In genomic region chr4:122689972-122690371, GRCh38 we compare ENCODE assay signal across 11 cellular contexts. TPM values are rescaled to one million over a fixed set of nuclear protein-coding genes. Genes with fewer than 3 reads are reported as not detected.
DNase-seq lines count a peak whose midpoint lies in the region; ATAC-seq and TF ChIP-seq lines count a peak whose summit lies in the region.
"Had no signal": no experiment of that assay in that cellular context is flagged by ENCODE, and none has a peak within 500 bp of the region (broad histone marks: within the 10 kb centered on the region; RNA-seq: fewer than 3 reads in every experiment).

No MANE protein-coding gene starts in this region.

- intact Hi-C loops in activated T-helper 1 cell treated with anti-CD3 and anti-CD28 coated beads, Interleukin-12 subunit alpha, Interleukin-12 subunit beta, Interleukin-2, Interleukin-4 antibody, amounts not matched to agents 30 ng/mL and 10 ng/mL and 1 ng/mL, durations not matched to agents 14 hours and 24 hours and 36 hours (cut with micrococcal nuclease) = loop anchor here (1.0 to 2.0 kb wide), 5 partner anchors 11 to 75 kb away; no protein-coding TSS in a partner anchor

- no peaks in the 10 kb centered on the region for H3K27me3 Mint-ChIP-seq in activated T-helper 1 cell treated with anti-CD3 and anti-CD28 coated beads, Interleukin-12 subunit alpha, Interleukin-12 subunit beta, Interleukin-2, Interleukin-4 antibody, amounts not matched to agents 30 ng/mL and 10 ng/mL and 1 ng/mL, durations not matched to agents 14 hours and 24 hours and 36 hours (ENCODE audit: insufficient read depth)
- H3K27me3 Mint-ChIP-seq in progenitor cell of endocrine pancreas = no peaks in the 10 kb centered on the region
- H3K27me3 Mint-ChIP-seq: dendritic cell treated with granulocyte-macrophage colony-stimulating factor and Interleukin-4, amounts not matched to agents 40 ng/mL and 50 ng/mL, for 4 days had no signal

- no peak for TF ChIP-seq CTCF in progenitor cell of endocrine pancreas (IDR thresholded peaks at IDR 0.05; ENCODE audit: unreplicated experiment)

- peak overlapping the region; percentile 71 for H3K27ac Mint-ChIP-seq in activated T-helper 1 cell treated with anti-CD3 and anti-CD28 coated beads, Interleukin-12 subunit alpha, Interleukin-12 subunit beta, Interleukin-2, Interleukin-4 antibody, amounts not matched to agents 30 ng/mL and 10 ng/mL and 1 ng/mL, durations not matched to agents 14 hours and 24 hours and 36 hours
- H3K27ac Mint-ChIP-seq in progenitor cell of endocrine pancreas = no peak overlapping the region
- H3K27ac Mint-ChIP-seq: dendritic cell treated with granulocyte-macrophage colony-stimulating factor and Interleukin-4, amounts not matched to agents 40 ng/mL and 50 ng/mL, for 4 days; nephron had no signal

- H3K4me1 Mint-ChIP-seq in activated T-helper 1 cell treated with anti-CD3 and anti-CD28 coated beads, Interleukin-12 subunit alpha, Interleukin-12 subunit beta, Interleukin-2, Interleukin-4 antibody, amounts not matched to agents 30 ng/mL and 10 ng/mL and 1 ng/mL, durations not matched to agents 14 hours and 24 hours and 36 hours (ENCODE audit: low read depth) = peaks cover 66% of the 10 kb centered on the region
- H3K4me1 Mint-ChIP-seq in progenitor cell of endocrine pancreas (ENCODE audit: low read depth) = peaks cover 3% of the 10 kb centered on the region
- H3K4me1 Mint-ChIP-seq: nephron had no signal

- H3K4me3 Mint-ChIP-seq in activated T-helper 1 cell treated with anti-CD3 and anti-CD28 coated beads, Interleukin-12 subunit alpha, Interleukin-12 subunit beta, Interleukin-2, Interleukin-4 antibody, amounts not matched to agents 30 ng/mL and 10 ng/mL and 1 ng/mL, durations not matched to agents 14 hours and 24 hours and 36 hours = peak overlapping the region; percentile 43
- no peak overlapping the region for H3K4me3 Mint-ChIP-seq in progenitor cell of endocrine pancreas (ENCODE audit: low read depth)
- H3K4me3 Mint-ChIP-seq: dendritic cell treated with granulocyte-macrophage colony-stimulating factor and Interleukin-4, amounts not matched to agents 40 ng/mL and 50 ng/mL, for 4 days; nephron had no signal

- peak; percentile 22 for DNase-seq in activated T-helper 1 cell treated with anti-CD3 and anti-CD28 coated beads, Interleukin-12 subunit alpha, Interleukin-12 subunit beta, Interleukin-2, Interleukin-4 antibody, amounts not matched to agents 30 ng/mL and 10 ng/mL and 1 ng/mL, durations not matched to agents 14 hours and 24 hours and 36 hours (ENCODE audit: low spot score)
- DNase-seq in EL (no peak), progenitor cell of endocrine pancreas (ENCODE audit: low spot score, unreplicated experiment) (no peak), HuH-7 (ENCODE audit: low spot score) (no peak)
- DNase-seq: activated CD8-positive, alpha-beta memory T cell treated with anti-CD3 and anti-CD28 coated beads, Interleukin-2, amount 50 U/mL, for 48 hours; NCI-H2029 had no signal

- peaks cover 3% of the 10 kb centered on the region for H3K36me3 Mint-ChIP-seq in activated T-helper 1 cell treated with anti-CD3 and anti-CD28 coated beads, Interleukin-12 subunit alpha, Interleukin-12 subunit beta, Interleukin-2, Interleukin-4 antibody, amounts not matched to agents 30 ng/mL and 10 ng/mL and 1 ng/mL, durations not matched to agents 14 hours and 24 hours and 36 hours (ENCODE audit: low read depth)
- no peaks in the 10 kb centered on the region for H3K36me3 Mint-ChIP-seq in progenitor cell of endocrine pancreas (ENCODE audit: insufficient read depth)

- H3K9me3 Mint-ChIP-seq in activated T-helper 1 cell treated with anti-CD3 and anti-CD28 coated beads, Interleukin-12 subunit alpha, Interleukin-12 subunit beta, Interleukin-2, Interleukin-4 antibody, amounts not matched to agents 30 ng/mL and 10 ng/mL and 1 ng/mL, durations not matched to agents 14 hours and 24 hours and 36 hours = peaks cover 5% of the 10 kb centered on the region
- no peaks in the 10 kb centered on the region for H3K9me3 Mint-ChIP-seq in progenitor cell of endocrine pancreas (ENCODE audit: low read depth)
- H3K9me3 Mint-ChIP-seq: dendritic cell treated with granulocyte-macrophage colony-stimulating factor and Interleukin-4, amounts not matched to agents 40 ng/mL and 50 ng/mL, for 4 days; nephron had no signal

- ATAC-seq in GM18873 (IDR thresholded peaks at IDR 0.05; ENCODE audit: low FRiP score, unreplicated experiment) (peak; percentile 92), GM21367 (IDR thresholded peaks at IDR 0.05; ENCODE audit: unreplicated experiment) (peak; percentile 86), HG03060 (IDR thresholded peaks at IDR 0.05; ENCODE audit: low read depth, unreplicated experiment) (peak; percentile 89)

RNA-seq across cellular contexts. Expression of gene BBS12, which starts 42.5 kb away (rescaled TPM):
- total RNA-seq in activated T-helper 1 cell treated with anti-CD3 and anti-CD28 coated beads, Interleukin-12 subunit alpha, Interleukin-12 subunit beta, Interleukin-2, Interleukin-4 antibody, amounts not matched to agents 30 ng/mL and 10 ng/mL and 1 ng/mL, durations not matched to agents 14 hours and 24 hours and 36 hours = 4.4 and 6.2 TPM in 2 replicates
- 4.6 and 4.9 TPM in 2 replicates for total RNA-seq in progenitor cell of endocrine pancreas
